32 cellular contexts compared by ENCODE assay signal in genomic region chr1:199959775-199960110, GRCh38.
"Had no signal": no experiment of that assay in that cellular context is flagged by ENCODE, and none has a peak within 500 bp of the region (broad histone marks: within the 10 kb centered on the region; RNA-seq: fewer than 3 reads in every experiment).

No MANE protein-coding gene starts in this region.

- H3K9me3 ChIP-seq: MG63 had no signal

- H3K4me3 ChIP-seq: MG63 had no signal

- H3K36me3 ChIP-seq: MG63 had no signal

- DNase-seq: Karpas-422, Kasumi-1, MG63, MM.1S, MV-4-11, NCI-H1048, NCI-H1092, NCI-H1092 treated with DMSO at 0.1 percent for 48 hours, NCI-H1105, NCI-H1105 treated with DMSO at 0.1 percent for 48 hours, NCI-H1417, NCI-H1417 treated with DMSO at 0.1 percent for 48 hours, NCI-H1436, NCI-H1436 treated with DMSO at 0.1 percent for 48 hours, NCI-H146, NCI-H1694, NCI-H1694 treated with DMSO at 0.1 percent for 48 hours, NCI-H187, NCI-H187 treated with DMSO at 0.1 percent for 48 hours, NCI-H1930, NCI-H2029, NCI-H2029 treated with DMSO at 0.1 percent for 48 hours, NCI-H2081, NCI-H2081 treated with DMSO at 0.1 percent for 48 hours, NCI-H2107, NCI-H2171, NCI-H2171 treated with DMSO at 0.1 percent for 48 hours, NCI-H2227 treated with DMSO at 0.1 percent for 48 hours, NCI-H226, NCI-H345, NCI-H446, NCI-H446 treated with DMSO at 0.1 percent for 48 hours had no signal
